ENCODE assay signal across 17 cellular contexts in genomic region chr1:63949965-63950364, GRCh38.
A peak's percentile ranks its signal among the peaks of the same experiment; 100 is the strongest.
DNase-seq lines count a peak whose midpoint lies in the region; ATAC-seq, FAIRE-seq and TF ChIP-seq lines count a peak whose summit lies in the region.
"Had no signal": no experiment of that assay in that cellular context is flagged by ENCODE, and none has a peak within 500 bp of the region (broad histone marks: within the 10 kb centered on the region; RNA-seq: fewer than 3 reads in every experiment).

No MANE protein-coding gene starts in this region.

- H3K9me3 ChIP-seq in A549 (peaks cover 16% of the 10 kb centered on the region; the same call in 2 of the 3 replicates), heart right ventricle (peaks cover 0 to 18% (median 10%) of the 10 kb centered on the region in 11 donors)

- no peak for TF ChIP-seq RAD21 in A549 (conservative IDR thresholded peaks at IDR 0.05 in 1 of 2, IDR thresholded peaks at IDR 0.05 in 1 of 2)

- no peaks in the 10 kb centered on the region for H3K4me1 Mint-ChIP-seq in activated CD4-positive, alpha-beta T cell treated with anti-CD3 and anti-CD28 coated beads, Interleukin-2, amount 10 ng/mL, durations not matched to agents 7 days and 5 days
- H3K4me1 Mint-ChIP-seq: T-cell had no signal

- no peak overlapping the region for H3K4me3 ChIP-seq in A549
- H3K4me3 ChIP-seq in heart right ventricle, result peak overlapping the region in 1 of 10 donors; percentile 10
- H3K4me3 ChIP-seq in dorsolateral prefrontal cortex, result no peak overlapping the region

- CTCF ChIA-PET in A549 (lab: Yijun Ruan, JAX), result no interaction called here
- CTCF ChIA-PET in activated CD4-positive, alpha-beta T cell treated with anti-CD3 and anti-CD28 coated beads, Interleukin-2, amount 10 ng/mL, durations not matched to agents 7 days and 5 days (lab: Charles Lee), result no interaction called here

- H3K27me3 ChIP-seq in heart right ventricle (no peaks in the 10 kb centered on the region), dorsolateral prefrontal cortex (peaks cover 0 to 3% (median 0%) of the 10 kb centered on the region in 45 donors)

- H3K27me3 Mint-ChIP-seq in activated CD4-positive, alpha-beta T cell treated with anti-CD3 and anti-CD28 coated beads, Interleukin-2, amount 10 ng/mL, durations not matched to agents 7 days and 5 days, result no peaks in the 10 kb centered on the region

- H3K36me3 ChIP-seq in heart right ventricle, result no peaks in the 10 kb centered on the region

- no peak overlapping the region for H3K27ac Mint-ChIP-seq in activated CD4-positive, alpha-beta T cell treated with anti-CD3 and anti-CD28 coated beads, Interleukin-2, amount 10 ng/mL, durations not matched to agents 7 days and 5 days
- H3K27ac Mint-ChIP-seq: CD8-positive, alpha-beta T cell; T-cell had no signal

- 75% methylated on average over 4 of the region's 4 CpGs for WGBS in A549 (ENCODE audit: missing lambda C conversion rate)
- WGBS in heart right ventricle, 2 donors, result 66 to 76% methylated on average over 4 of the region's 4 CpGs

- no peak overlapping the region for H3K4me2 ChIP-seq in A549

- no peak overlapping the region for H3K4me3 Mint-ChIP-seq in activated CD4-positive, alpha-beta T cell treated with anti-CD3 and anti-CD28 coated beads, Interleukin-2, amount 10 ng/mL, durations not matched to agents 7 days and 5 days
- H3K4me3 Mint-ChIP-seq: CD8-positive, alpha-beta T cell; T-cell had no signal

- H3K36me3 Mint-ChIP-seq in activated CD4-positive, alpha-beta T cell treated with anti-CD3 and anti-CD28 coated beads, Interleukin-2, amount 10 ng/mL, durations not matched to agents 7 days and 5 days (ENCODE audit: low read depth), result no peaks in the 10 kb centered on the region
- H3K36me3 Mint-ChIP-seq: CD8-positive, alpha-beta T cell; T-cell had no signal

- no peak overlapping the region for H3K27ac ChIP-seq in A549
- H3K27ac ChIP-seq in heart right ventricle, result peak overlapping the region in 7 of 10 donors; percentile 8 to 62 (median 48)
- no peak overlapping the region for H3K27ac ChIP-seq in dorsolateral prefrontal cortex

- TF ChIP-seq CTCF in A549 (IDR thresholded peaks at IDR 0.05), result no peak
- TF ChIP-seq CTCF in heart right ventricle (IDR thresholded peaks at IDR 0.05), result no peak
- no peak for TF ChIP-seq CTCF in dorsolateral prefrontal cortex (IDR thresholded peaks at IDR 0.05 in 54 of 56, conservative IDR thresholded peaks at IDR 0.05 in 2 of 56; ENCODE audit: low read depth in 1 of 56, partially characterized antibody in 56 of 56)

- no peaks in the 10 kb centered on the region for H3K9me3 Mint-ChIP-seq in activated CD4-positive, alpha-beta T cell treated with anti-CD3 and anti-CD28 coated beads, Interleukin-2, amount 10 ng/mL, durations not matched to agents 7 days and 5 days

- intact Hi-C loops in heart right ventricle (cut with DNase I) (loop anchor here in 3 of 10 donors (5.0 to 10.0 kb wide), 3 partner anchors 85 to 185 kb away; no protein-coding TSS in a partner anchor), dorsolateral prefrontal cortex (cut with DNase I) (no loop called here)

- TF ChIP-seq EP300 in A549 (IDR thresholded peaks at IDR 0.05), result no peak

- DNase-seq in A549 (ENCODE audit: low read depth in 1 of 2, low spot score in 1 of 2) (no peak), amniotic epithelial cell (ENCODE audit: low read depth) (peak; percentile 69), heart right ventricle (peak in 1 of 2 donors; percentile 31), renal cortical epithelial cell (ENCODE audit: low read depth) (peak; percentile 63), frontal cortex (ENCODE audit: low spot score in 2 of 2) (no peak), dorsolateral prefrontal cortex (no peak), SHP77 (lab: John Stamatoyannopoulos, UW) (no peak)
- DNase-seq in activated CD4-positive, alpha-beta T cell treated with anti-CD3 and anti-CD28 coated beads, Interleukin-2, amount 10 ng/mL, durations not matched to agents 7 days and 5 days, result no peak
- DNase-seq: CD8-positive, alpha-beta T cell; EL; Karpas-422; NCI-H146; NCI-H526; posterior cingulate gyrus; T-cell had no signal

- ATAC-seq in A549 (no peak), heart right ventricle (peak in 3 of 8 donors; percentile 8 to 48 (median 23))
- ATAC-seq: CD8-positive, alpha-beta T cell; Panc1; T-cell had no signal

- H3K4me1 ChIP-seq in A549, result peaks cover 10% of the 10 kb centered on the region; the same call in 2 of the 3 replicates
- H3K4me1 ChIP-seq in heart right ventricle, result peaks cover 3 to 63% (median 27%) of the 10 kb centered on the region in 9 donors

- POLR2A ChIA-PET in A549 (lab: Yijun Ruan, JAX), result no interaction called here
- POLR2A ChIA-PET in activated CD4-positive, alpha-beta T cell treated with anti-CD3 and anti-CD28 coated beads, Interleukin-2, amount 10 ng/mL, durations not matched to agents 7 days and 5 days (lab: Charles Lee), result no interaction called here

- TF ChIP-seq POLR2A in A549 (IDR thresholded peaks at IDR 0.05; ENCODE audit: low read length), result no peak

- FAIRE-seq in A549 (lab: Jason Lieb, UNC) (no peak), frontal cortex (lab: Jason Lieb, UNC) (no peak)
- FAIRE-seq: A204.1 had no signal

TF ChIP-seq in A549, 52 proteins besides CTCF, POLR2A, EP300 and RAD21:
- peak; percentile 58 to 63; a peak in 3 of 4 replicates for TF ChIP-seq CEBPB (IDR thresholded peaks at IDR 0.05)
- TF ChIP-seq ATOH8 (CRISPR knock-in tag; IDR thresholded peaks at IDR 0.05; ENCODE audit: low read depth), result no peak
TF ChIP-seq in A549: peak in this region for 1.

Comparison
In these comparisons a context has a peak if more than half of its experiments do, and no peak if none do; other contexts are left out.
1. DNase-seq: peak in amniotic epithelial cell (single experiment) and renal cortical epithelial cell (single experiment); none in A549 (0 of 2), activated CD4-positive, alpha-beta T cell treated with anti-CD3 and anti-CD28 coated beads, Interleukin-2, amount 10 ng/mL, durations not matched to agents 7 days and 5 days (single experiment), frontal cortex (0 of 2), dorsolateral prefrontal cortex (0 of 10) and SHP77 (0 of 2).
2. H3K27ac ChIP-seq: peak in heart right ventricle (7 of 10); none in A549 (0 of 2) and dorsolateral prefrontal cortex (0 of 59).